10 cellular contexts compared by ENCODE assay signal in the genomic region with DNA sequence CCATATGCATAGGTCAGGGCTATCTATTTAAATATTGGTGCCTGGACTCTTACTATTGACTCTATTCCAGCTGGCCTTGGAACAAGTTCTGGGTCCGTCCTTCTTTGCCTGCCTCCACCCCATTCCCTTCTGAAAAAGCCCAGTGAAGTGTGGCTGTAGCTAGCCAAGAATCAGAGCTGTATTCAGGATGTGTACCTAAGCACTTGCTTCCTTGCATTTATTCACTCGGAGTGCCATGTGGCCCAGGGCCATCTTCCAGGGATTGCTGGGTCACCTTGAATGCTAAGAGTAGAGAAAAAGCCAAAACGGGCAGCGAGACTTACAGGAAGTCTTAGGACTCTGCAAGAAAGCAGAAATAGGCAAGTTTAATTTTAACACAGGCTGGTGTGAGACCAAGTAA. TPM values are rescaled to one million over a fixed set of nuclear protein-coding genes. Genes with fewer than 3 reads are reported as not detected.
DNase-seq lines count a peak whose midpoint lies in the region; ATAC-seq and TF ChIP-seq lines count a peak whose summit lies in the region.
"Had no signal": no experiment of that assay in that cellular context is flagged by ENCODE, and none has a peak within 500 bp of the region (broad histone marks: within the 10 kb centered on the region; RNA-seq: fewer than 3 reads in every experiment).

No MANE protein-coding gene starts in this region.

- H2AFZ ChIP-seq in GM23338 (no peak overlapping the region), mesenchymal stem cell (ENCODE audit: low read depth, low read length) (no peak overlapping the region)

- peaks cover 81% of the 10 kb centered on the region for H3K4me1 Mint-ChIP-seq in GM23338
- H3K4me1 Mint-ChIP-seq in naive thymus-derived CD8-positive, alpha-beta T cell, result peaks cover 10 to 48% (median 16%) of the 10 kb centered on the region in 4 donors

- H3K27me3 Mint-ChIP-seq in GM23338 (ENCODE audit: insufficient read depth, low read depth, poor library complexity), result peaks cover 3% of the 10 kb centered on the region
- no peaks in the 10 kb centered on the region for H3K27me3 Mint-ChIP-seq in naive thymus-derived CD8-positive, alpha-beta T cell

- no peak overlapping the region for H2BK5ac ChIP-seq in mesenchymal stem cell (ENCODE audit: low read depth, low read length, poor library complexity, severe bottlenecking)

- H3K4me2 ChIP-seq in BLaER1 (peak overlapping the region; percentile 51), GM23338 (peak overlapping the region; percentile 56), mesenchymal stem cell (ENCODE audit: low read length, poor library complexity, severe bottlenecking) (no peak overlapping the region)

- no peak for TF ChIP-seq POLR2A in esophagus muscularis mucosa (IDR thresholded peaks at IDR 0.05; ENCODE audit: low read depth)

- no peak overlapping the region for H3K14ac ChIP-seq in mesenchymal stem cell (ENCODE audit: low read length in 2 of 2)

- no peak overlapping the region for H3K4ac ChIP-seq in mesenchymal stem cell (ENCODE audit: low read depth in 1 of 2, low read length in 2 of 2)

- H3K27ac ChIP-seq in BLaER1 (no peak overlapping the region), GM23338 (ENCODE audit: low read depth) (no peak overlapping the region), esophagus muscularis mucosa (replicated peaks in 1 of 4) (peak overlapping the region; percentile 13 to 45 (median 28)), mesenchymal stem cell (ENCODE audit: low read length, poor library complexity, severe bottlenecking) (no peak overlapping the region)

- POLR2A ChIA-PET in naive thymus-derived CD8-positive, alpha-beta T cell (lab: Charles Lee), result interaction anchor here (0.6 to 12.5 kb wide), 5 partner anchors 9 to 147 kb away, joined by 3 to 304 read pairs (median 8); no protein-coding TSS in a partner anchor

- no peak for DNase-seq in GM23338 (ENCODE audit: low spot score)
- DNase-seq in esophagus muscularis mucosa (ENCODE audit: extremely low spot score), result no peak
- DNase-seq in naive thymus-derived CD8-positive, alpha-beta T cell, result no peak
- no peak for DNase-seq in mesenchymal stem cell
- DNase-seq in epidermal melanocyte (ENCODE audit: insufficient read length, low spot score), result no peak
- DNase-seq: GOT3, NCI-H2081 had no signal

- no peak overlapping the region for H3K9ac ChIP-seq in BLaER1
- no peak overlapping the region for H3K9ac ChIP-seq in mesenchymal stem cell (ENCODE audit: low read length)

- no peak overlapping the region for H2BK120ac ChIP-seq in mesenchymal stem cell (ENCODE audit: low read depth, low read length)

- H3K27me3 ChIP-seq in BLaER1 (no peaks in the 10 kb centered on the region), GM23338 (ENCODE audit: insufficient read depth) (0 out of 2 replicates have a peak, but pooled peaks cover 5% of the 10 kb centered on the region), esophagus muscularis mucosa (peaks cover 0 to 25% (median 2%) of the 10 kb centered on the region in 4 donors), mesenchymal stem cell (ENCODE audit: control insufficient read depth in 1 of 2, insufficient read depth in 1 of 2, low read length in 2 of 2) (peaks cover 0 to 47% of the 10 kb centered on the region in 2 experiments)

- H3K79me1 ChIP-seq in mesenchymal stem cell (replicated peaks; ENCODE audit: low read length, poor library complexity, severe bottlenecking), result peaks cover 33% of the 10 kb centered on the region

- peaks cover 83% of the 10 kb centered on the region for H3K79me2 ChIP-seq in GM23338 (replicated peaks; ENCODE audit: insufficient read depth)

- 0 out of 2 replicates have a peak, but pooled peaks cover 2% of the 10 kb centered on the region for H3F3A ChIP-seq in GM23338 (replicated peaks; ENCODE audit: low read depth)

- 62% methylated on average over 4 of the region's 4 CpGs for WGBS in esophagus muscularis mucosa
- 95% methylated on average over 4 of the region's 4 CpGs for WGBS in mesenchymal stem cell

- H3K4me3 Mint-ChIP-seq in GM23338, result peak overlapping the region; percentile 32; the same call in 2 of the 3 replicates
- H3K4me3 Mint-ChIP-seq in naive thymus-derived CD8-positive, alpha-beta T cell, result peak overlapping the region in 9 of 10 donors; percentile 30 to 99 (median 97)

- TF ChIP-seq EP300 in esophagus muscularis mucosa (IDR thresholded peaks at IDR 0.05), result no peak

- H3K36me3 ChIP-seq in BLaER1, result no peaks in the 10 kb centered on the region
- H3K36me3 ChIP-seq in GM23338 (ENCODE audit: insufficient read depth), result no peaks in the 10 kb centered on the region
- no peaks in the 10 kb centered on the region for H3K36me3 ChIP-seq in esophagus muscularis mucosa
- H3K36me3 ChIP-seq in mesenchymal stem cell (ENCODE audit: control insufficient read depth in 1 of 2, insufficient read depth in 2 of 2, low read depth in 1 of 2, low read length in 2 of 2), result no peaks in the 10 kb centered on the region

- 0 out of 3 replicates have a peak, but pooled peaks cover 3% of the 10 kb centered on the region for H3K36me3 Mint-ChIP-seq in GM23338 (ENCODE audit: low read depth)
- peaks cover 0 to 4% (median 0%) of the 10 kb centered on the region in 3 donors for H3K36me3 Mint-ChIP-seq in naive thymus-derived CD8-positive, alpha-beta T cell

- peaks cover 6% of the 10 kb centered on the region for H3K9me2 ChIP-seq in GM23338 (ENCODE audit: insufficient read depth)

- H3K18ac ChIP-seq in mesenchymal stem cell (ENCODE audit: low read depth in 1 of 2, low read length in 2 of 2), result no peak overlapping the region

- no peak for ATAC-seq in GM23338
- ATAC-seq in naive thymus-derived CD8-positive, alpha-beta T cell, result no peak
- no peak for ATAC-seq in GM21576 (IDR thresholded peaks at IDR 0.05; ENCODE audit: unreplicated experiment)
- ATAC-seq in GM18870 (IDR thresholded peaks at IDR 0.05; ENCODE audit: unreplicated experiment), result no peak

- no peak for TF ChIP-seq CTCF in GM23338 (conservative IDR thresholded peaks at IDR 0.05; ENCODE audit: low read depth in 2 of 2)
- no peak for TF ChIP-seq CTCF in esophagus muscularis mucosa (IDR thresholded peaks at IDR 0.05)

- H3K4me3 ChIP-seq in BLaER1 (no peak overlapping the region), GM23338 (peak overlapping the region; percentile 11; the same call in 1 of the 2 replicates), esophagus muscularis mucosa (peak overlapping the region; percentile 8 to 80 (median 68)), mesenchymal stem cell (ENCODE audit: insufficient read depth in 1 of 2, low read depth in 1 of 2, low read length in 2 of 2) (no peak overlapping the region)

- H3K27ac Mint-ChIP-seq in GM23338, result 0 out of 2 replicates have a peak overlapping the region, but pooled peaks have one; percentile 24
- H3K27ac Mint-ChIP-seq in naive thymus-derived CD8-positive, alpha-beta T cell, result peak overlapping the region in 5 of 10 donors; percentile 35 to 87 (median 85)

- no peak overlapping the region for H3K23ac ChIP-seq in mesenchymal stem cell (ENCODE audit: low read length in 2 of 2)

- H2AK5ac ChIP-seq in mesenchymal stem cell (ENCODE audit: low read length, severe bottlenecking), result no peak overlapping the region

- H4K91ac ChIP-seq in mesenchymal stem cell (ENCODE audit: low read length), result no peak overlapping the region

- intact Hi-C loops in esophagus muscularis mucosa (cut with DNase I), result no loop called here

- H3K9me3 ChIP-seq in BLaER1 (no peaks in the 10 kb centered on the region), esophagus muscularis mucosa (no peaks in the 10 kb centered on the region), mesenchymal stem cell (ENCODE audit: control insufficient read depth, low read length) (no peaks in the 10 kb centered on the region)

- H2BK15ac ChIP-seq in mesenchymal stem cell (ENCODE audit: low read depth, poor library complexity, severe bottlenecking), result no peak overlapping the region

- H4K20me1 ChIP-seq in BLaER1 (peaks cover 18% of the 10 kb centered on the region), GM23338 (replicated peaks; ENCODE audit: insufficient read depth) (peaks cover 17% of the 10 kb centered on the region)

- H2BK12ac ChIP-seq in mesenchymal stem cell (ENCODE audit: low read length in 2 of 2), result no peak overlapping the region

- H3K4me1 ChIP-seq in BLaER1 (peaks cover 72% of the 10 kb centered on the region), GM23338 (ENCODE audit: insufficient read depth) (peaks cover 84% of the 10 kb centered on the region), esophagus muscularis mucosa (peaks cover 21 to 36% (median 22%) of the 10 kb centered on the region in 4 donors), mesenchymal stem cell (ENCODE audit: control insufficient read depth, insufficient read depth, low read depth, low read length) (peaks cover 9% of the 10 kb centered on the region)

- H3K9me3 Mint-ChIP-seq in GM23338, result no peaks in the 10 kb centered on the region
- H3K9me3 Mint-ChIP-seq in naive thymus-derived CD8-positive, alpha-beta T cell, result no peaks in the 10 kb centered on the region

- no peak overlapping the region for H4K8ac ChIP-seq in mesenchymal stem cell (ENCODE audit: low read length)

TF ChIP-seq in GM23338, 12 proteins besides CTCF, POLR2A, EP300 and RAD21:
- TF ChIP-seq POLR2AphosphoS5 (IDR thresholded peaks at IDR 0.05; ENCODE audit: low read depth) (no peak), ZNF114 (CRISPR knock-in tag; IDR thresholded peaks at IDR 0.05) (no peak), CREB1 (CRISPR knock-in tag; IDR thresholded peaks at IDR 0.05; ENCODE audit: low read depth) (no peak)

RNA-seq across cellular contexts. Expression of a gene that starts 4.0 kb away (rescaled TPM):
- 124 and 129 TPM in 2 replicates for total RNA-seq in GM23338 (2014; rRNA removed; shearing (Covaris generic))
- 28.6 and 32.9 TPM in 2 replicates for polyA plus RNA-seq in GM23338 (2016; fragmentation: Nextera tagmentation; extraction: Ambion mirVana)
- total RNA-seq in esophagus muscularis mucosa, result 10 to 100 TPM; 29.9 to 46.5 (median 36.6) TPM
- 100 to 1,000 TPM; 119 to 127 TPM for total RNA-seq in naive thymus-derived CD8-positive, alpha-beta T cell
- polyA plus RNA-seq in naive thymus-derived CD8-positive, alpha-beta T cell, result 10 to 100 TPM; 58.4 to 80.0 (median 64.2) TPM
- 31.2 TPM for polyA plus RNA-seq in mesenchymal stem cell (2013, experiment 1 of 2)
- polyA plus RNA-seq in mesenchymal stem cell (2013, experiment 2 of 2), result 32.5 TPM

Comparison
In these comparisons a context has a peak if more than half of its experiments do, and no peak if none do; other contexts are left out.
1. H3K27ac ChIP-seq: peak in esophagus muscularis mucosa (4 of 4); none in BLaER1 (single experiment), GM23338 (single experiment) and mesenchymal stem cell (single experiment).
2. H3K4me3 ChIP-seq: peak in GM23338 (single experiment) and esophagus muscularis mucosa (4 of 4); none in BLaER1 (single experiment) and mesenchymal stem cell (0 of 2).